Comparison of ENCODE assay signal across 8 cellular contexts in the genomic region with DNA sequence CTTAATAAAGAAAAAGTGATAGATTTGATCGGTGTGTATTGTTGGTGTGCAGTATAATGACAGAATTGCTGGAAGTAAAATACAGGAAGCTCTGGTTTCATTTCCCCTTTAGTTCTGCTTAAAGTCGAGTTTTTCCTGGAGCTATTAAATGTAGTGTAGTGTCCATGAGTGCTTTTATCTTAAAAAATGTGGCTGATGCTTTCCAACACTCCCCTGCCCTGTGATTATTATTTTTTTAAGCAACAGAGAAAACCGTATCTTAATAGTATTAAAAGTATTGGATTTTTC. TPM values are rescaled to one million over a fixed set of nuclear protein-coding genes. Genes with fewer than 3 reads are reported as not detected.
DNase-seq lines count a peak whose midpoint lies in the region; ATAC-seq and TF ChIP-seq lines count a peak whose summit lies in the region.

No MANE protein-coding gene starts in this region.

- H3K9ac ChIP-seq in Loucy (ENCODE audit: low read depth, low read length, poor library complexity, severe bottlenecking), result peak overlapping the region; percentile 79
- H3K9ac ChIP-seq in neuronal stem cell (ENCODE audit: low read depth, low read length, poor library complexity), result no peak overlapping the region

- H4K20me1 ChIP-seq in Loucy (ENCODE audit: insufficient read depth, low read length, poor library complexity, severe bottlenecking), result no peaks in the 10 kb centered on the region

- in situ Hi-C loops in KBM-7 (cut with MboI; ENCODE audit: low pct_unique_long_range_greater_than_20kb, low sequenced_read_pairs), result no loop called here

- no peak overlapping the region for H3K4ac ChIP-seq in neuronal stem cell (ENCODE audit: low read length)

- H4K8ac ChIP-seq in neuronal stem cell (ENCODE audit: low read depth, low read length), result no peak overlapping the region

- peaks cover 6% of the 10 kb centered on the region; the same call in 1 of the 2 replicates for H3K36me3 ChIP-seq in Loucy (ENCODE audit: insufficient read depth, low read length)
- H3K36me3 ChIP-seq in neuronal stem cell (replicated peaks in 1 of 2; ENCODE audit: control insufficient read depth in 2 of 2, insufficient read depth in 2 of 2, low read length in 2 of 2), result peaks cover 0 to 1% of the 10 kb centered on the region in 2 donors

- H2BK12ac ChIP-seq in neuronal stem cell (ENCODE audit: low read length), result no peak overlapping the region

- no peak overlapping the region for H2BK120ac ChIP-seq in neuronal stem cell (ENCODE audit: low read depth, low read length)

- H3F3A ChIP-seq in Loucy (ENCODE audit: low read depth), result no peaks in the 10 kb centered on the region

- H3K4me1 ChIP-seq in Loucy (ENCODE audit: insufficient read depth, low read length, poor library complexity, severe bottlenecking), result peaks cover 10% of the 10 kb centered on the region
- peaks cover 2% of the 10 kb centered on the region in 2 donors for H3K4me1 ChIP-seq in neuronal stem cell (ENCODE audit: control insufficient read depth in 2 of 2, insufficient read depth in 1 of 2, low read depth in 1 of 2, low read length in 2 of 2)

- ATAC-seq in GM18498 (IDR thresholded peaks at IDR 0.05; ENCODE audit: unreplicated experiment), result peak; percentile 2

- H3K4me2 ChIP-seq in Loucy (ENCODE audit: low read depth, low read length, poor library complexity, severe bottlenecking), result peak overlapping the region; percentile 82
- H3K4me2 ChIP-seq in neuronal stem cell (ENCODE audit: insufficient read depth, low read length, poor library complexity, severe bottlenecking), result peak overlapping the region; percentile 90

- DNase-seq in coronary artery (ENCODE audit: low spot score), result no peak
- no peak for DNase-seq in neuronal stem cell (ENCODE audit: low spot score)
- DNase-seq in KBM-7, result no peak
- no peak for DNase-seq in DMS153 (lab: John Stamatoyannopoulos, UW)
- no peak for DNase-seq in dedifferentiated amniotic fluid mesenchymal stem cell (ENCODE audit: extremely low spot score)
- no peak for DNase-seq in HuH-7.5 (ENCODE audit: low spot score)

- H2AFZ ChIP-seq in Loucy (ENCODE audit: low read length) (peak overlapping the region; percentile 98), neuronal stem cell (ENCODE audit: low read length) (peak overlapping the region; percentile 48)

- no peak overlapping the region for H2BK5ac ChIP-seq in neuronal stem cell (ENCODE audit: low read length)

- no peaks in the 10 kb centered on the region for H3K9me2 ChIP-seq in Loucy (replicated peaks; ENCODE audit: low read depth, low read length)

- peaks cover 17% of the 10 kb centered on the region; the same call in 1 of the 2 replicates for H3K79me2 ChIP-seq in Loucy (ENCODE audit: insufficient read depth, low read length)

- no peak overlapping the region for H3K23ac ChIP-seq in neuronal stem cell (ENCODE audit: low read depth, low read length, poor library complexity)

- H3K27me3 ChIP-seq in Loucy (ENCODE audit: insufficient read depth, low read length, poor library complexity, severe bottlenecking) (no peaks in the 10 kb centered on the region), neuronal stem cell (ENCODE audit: control insufficient read depth in 3 of 3, insufficient read depth in 3 of 3, low read depth in 1 of 3, low read length in 3 of 3) (no peaks in the 10 kb centered on the region)

- no peak overlapping the region for H4K91ac ChIP-seq in neuronal stem cell (ENCODE audit: low read depth, low read length, poor library complexity)

- H3K27ac ChIP-seq in coronary artery (peak overlapping the region; percentile 89 to 96), neuronal stem cell (replicated peaks; ENCODE audit: low read length) (no peak overlapping the region)

- H3K9me3 ChIP-seq in Loucy (ENCODE audit: insufficient read depth, low read depth, low read length) (no peaks in the 10 kb centered on the region), neuronal stem cell (replicated peaks in 1 of 2; ENCODE audit: control insufficient read depth in 2 of 2, insufficient read depth in 1 of 2, low read depth in 1 of 2, low read length in 2 of 2) (no peaks in the 10 kb centered on the region)

- no peak overlapping the region for H2AK5ac ChIP-seq in neuronal stem cell (ENCODE audit: low read depth, low read length)

- WGBS in neuronal stem cell (ENCODE audit: extremely low coverage in 2 of 2, insufficient read length in 2 of 2, insufficient replicate concordance in 1 of 2), 2 donors, result 100% methylated on average over 1 of the region's 3 CpGs; no CpG with 5 or more reads in 1 of the 2 donors

- no peak overlapping the region for H3K14ac ChIP-seq in neuronal stem cell (ENCODE audit: low read length)

- H3K79me1 ChIP-seq in neuronal stem cell (ENCODE audit: low read depth, low read length), result no peaks in the 10 kb centered on the region

- H2BK15ac ChIP-seq in neuronal stem cell (ENCODE audit: low read length), result no peak overlapping the region

- peak overlapping the region; percentile 92 for H3K4me3 ChIP-seq in Loucy (ENCODE audit: low read length, poor library complexity, severe bottlenecking)
- peak overlapping the region; percentile 96 for H3K4me3 ChIP-seq in coronary artery
- H3K4me3 ChIP-seq in neuronal stem cell (ENCODE audit: low read length in 2 of 2), result peak overlapping the region in 1 of 2 donors; percentile 31

- H3K18ac ChIP-seq in neuronal stem cell (ENCODE audit: low read length), result no peak overlapping the region

- TF ChIP-seq CTCF in Loucy (conservative IDR thresholded peaks at IDR 0.05; ENCODE audit: low read length), result no peak
- TF ChIP-seq CTCF in coronary artery (IDR thresholded peaks at IDR 0.05), result no peak

RNA-seq across cellular contexts. Expression of a gene that starts 1.1 kb away (rescaled TPM):
- polyA plus RNA-seq in neuronal stem cell (2013, experiment 1 of 2), result 11.2 TPM
- 11.6 TPM for polyA plus RNA-seq in neuronal stem cell (2013, experiment 2 of 2)
